ENCODE assay signal across 10 cellular contexts in the genomic region with DNA sequence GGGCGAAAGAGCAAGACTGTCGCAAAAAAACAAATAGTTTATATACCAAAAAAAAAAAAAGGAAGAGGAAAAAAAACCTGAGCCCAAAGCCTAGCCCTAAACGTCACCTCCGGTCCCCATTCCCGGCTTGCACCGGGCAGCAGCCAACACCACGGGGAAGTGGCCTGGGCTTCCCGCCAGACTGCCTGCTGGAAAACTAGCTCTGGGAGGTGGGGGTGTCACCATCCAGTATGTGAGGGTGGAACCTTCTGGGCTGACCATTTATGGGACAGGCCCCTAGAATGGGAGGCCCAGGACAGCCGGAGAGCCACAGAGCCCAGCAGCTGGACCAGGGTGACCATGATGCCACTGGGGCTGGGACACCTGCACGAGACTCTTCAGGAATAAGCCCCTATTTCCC. TPM values are rescaled to one million over a fixed set of nuclear protein-coding genes. Genes with fewer than 3 reads are reported as not detected.
DNase-seq lines count a peak whose midpoint lies in the region; ATAC-seq and TF ChIP-seq lines count a peak whose summit lies in the region.
"Had no signal": no experiment of that assay in that cellular context is flagged by ENCODE, and none has a peak within 500 bp of the region (broad histone marks: within the 10 kb centered on the region; RNA-seq: fewer than 3 reads in every experiment).

No MANE protein-coding gene starts in this region.

- CTCF ChIA-PET in RWPE1 (lab: Yijun Ruan, JAX), result no interaction called here

- POLR2A ChIA-PET in RWPE1 (lab: Yijun Ruan, JAX; ENCODE audit: low non-redundant PET), result interaction anchor here (0.7 kb wide), 1 partner anchor 29 kb away, joined by 3 read pairs; no protein-coding TSS in a partner anchor

- H3K4me3 ChIP-seq in fibroblast of the aortic adventitia (ENCODE audit: low read depth, low read length), result no peak overlapping the region
- no peak overlapping the region for H3K4me3 ChIP-seq in uterus

- H3K9me3 ChIP-seq in uterus, result no peaks in the 10 kb centered on the region

- H3K36me3 ChIP-seq in uterus, result no peaks in the 10 kb centered on the region

- peak overlapping the region; percentile 7; the same call in 1 of the 2 replicates for H3K27ac ChIP-seq in RWPE1
- H3K27ac ChIP-seq in uterus, result peak overlapping the region; percentile 64 to 76

- H3K27me3 ChIP-seq in uterus, result no peaks in the 10 kb centered on the region

- intact Hi-C loops in uterus (cut with DNase I; ENCODE audit: low total_unique reads), result no loop called here

- no peak for DNase-seq in RWPE1 (ENCODE audit: low spot score)
- peak; percentile 59 for DNase-seq in fibroblast of the aortic adventitia (ENCODE audit: low read depth)
- DNase-seq in omental fat pad (ENCODE audit: low spot score), result peak; percentile 44
- DNase-seq in uterus, result peak; percentile 73 to 82
- no peak for DNase-seq in retina
- DNase-seq in SK-N-DZ (ENCODE audit: low spot score), result no peak
- DNase-seq: NK-92 treated with Interleukin-12 subunit alpha and Interleukin-12 subunit beta, amount 100 ng/mL, for 24 hours had no signal

- ATAC-seq in omental fat pad (ENCODE audit: low FRiP score) (peak; percentile 58), GM18909 (IDR thresholded peaks at IDR 0.05; ENCODE audit: poor library complexity, unreplicated experiment) (no peak)

- peaks cover 0 to 4% of the 10 kb centered on the region in 2 donors for H3K4me1 ChIP-seq in uterus

- peak in 1 of 2 donors; percentile 63 for TF ChIP-seq POLR2A in uterus (IDR thresholded peaks at IDR 0.05)

- no peak for TF ChIP-seq CTCF in RWPE1 (conservative IDR thresholded peaks at IDR 0.05; ENCODE audit: low read depth)
- no peak for TF ChIP-seq CTCF in fibroblast of the aortic adventitia (IDR thresholded peaks at IDR 0.05; ENCODE audit: insufficient read depth, low read length)
- TF ChIP-seq CTCF in omental fat pad (IDR thresholded peaks at IDR 0.05), result no peak
- no peak for TF ChIP-seq CTCF in uterus (IDR thresholded peaks at IDR 0.05)

RNA-seq across cellular contexts. Expression of a gene that starts 37.3 kb away (rescaled TPM):
- total RNA-seq in fibroblast of the aortic adventitia (ENCODE audit: low replicate concordance) (not detected in 2 replicates), omental fat pad (1 to 10 TPM; 1.1 to 4.4 (median 1.6) TPM), uterus (1 to 10 TPM in 1 of 4 donors, under 1 TPM in 2, not detected in 1; 0.41 to 6.5 (median 0.61) TPM)
- polyA plus RNA-seq in SK-N-DZ (2014; cell fraction: cytosol; rRNA removed), result not detected in 2 replicates
- not detected in 2 replicates for polyA plus RNA-seq in SK-N-DZ (2014; cell fraction: nucleus; rRNA removed)
- total RNA-seq: H1, myocyte had no signal

RNA-seq across cellular contexts. Expression of a gene that starts 41.4 kb away (rescaled TPM):
- 4.2 and 8.0 TPM in 2 replicates for total RNA-seq in fibroblast of the aortic adventitia (ENCODE audit: low replicate concordance)
- total RNA-seq in omental fat pad, result 100 to 1,000 TPM in 1 of 4 donors, 10 to 100 TPM in 3; 16.0 to 117 (median 30.3) TPM
- 10 to 100 TPM; 18.7 to 77.9 (median 43.1) TPM for total RNA-seq in uterus
- 3.1 and 3.6 TPM in 2 replicates for polyA plus RNA-seq in SK-N-DZ (2014; cell fraction: cytosol; rRNA removed)
- polyA plus RNA-seq in SK-N-DZ (2014; cell fraction: nucleus; rRNA removed), result 3.2 and 18.3 TPM in 2 replicates

RNA-seq across cellular contexts. Expression of a gene that starts 48.2 kb away (rescaled TPM):
- total RNA-seq in fibroblast of the aortic adventitia (ENCODE audit: low replicate concordance), result 2.4 and 3.1 TPM in 2 replicates
- 10 to 100 TPM in 2 of 4 donors, 1 to 10 TPM in 2; 4.5 to 14.8 (median 8.9) TPM for total RNA-seq in omental fat pad
- 10 to 100 TPM in 1 of 4 donors, 1 to 10 TPM in 2, under 1 TPM in 1; 0.59 to 22.5 (median 3.8) TPM for total RNA-seq in uterus
- polyA plus RNA-seq in SK-N-DZ (2014; cell fraction: cytosol; rRNA removed), result 2.0 and 2.6 TPM in 2 replicates
- 2.5 and 3.4 TPM in 2 replicates for polyA plus RNA-seq in SK-N-DZ (2014; cell fraction: nucleus; rRNA removed)

Comparison
In these comparisons a context has a peak if more than half of its experiments do, and no peak if none do; other contexts are left out.
1. DNase-seq: peak in fibroblast of the aortic adventitia (single experiment), omental fat pad (single experiment) and uterus (2 of 2); none in RWPE1 (single experiment), retina (single experiment) and SK-N-DZ (single experiment).